18 cellular contexts compared by ENCODE assay signal in genomic region chr15:33543957-33544356, GRCh38.
"Had no signal": no experiment of that assay in that cellular context is flagged by ENCODE, and none has a peak within 500 bp of the region (broad histone marks: within the 10 kb centered on the region; RNA-seq: fewer than 3 reads in every experiment).

No MANE protein-coding gene starts in this region.

- ATAC-seq: foreskin keratinocyte; gastroesophageal sphincter; heart left ventricle; left cardiac atrium; left lung; left ventricle myocardium superior; lower lobe of right lung; mucosa of descending colon; naive thymus-derived CD8-positive, alpha-beta T cell had no signal

- H3K27me3 ChIP-seq: esophagus muscularis mucosa, foreskin keratinocyte, gastroesophageal sphincter, left lung had no signal

- DNase-seq: dermis blood vessel endothelial cell; dorsolateral prefrontal cortex; effector CD4-positive, alpha-beta T cell; effector memory CD4-positive, alpha-beta T cell; foreskin keratinocyte; heart left ventricle; hippocampal formation; left cardiac atrium; left lung; left ventricle myocardium superior; lower lobe of right lung; mesenchymal stem cell; mucosa of descending colon; naive B cell; naive thymus-derived CD8-positive, alpha-beta T cell had no signal

- H3K36me3 ChIP-seq: heart left ventricle, left lung, lower lobe of right lung had no signal

- H3K9me3 ChIP-seq: esophagus muscularis mucosa, gastroesophageal sphincter, heart left ventricle, left lung, lower lobe of right lung, mucosa of descending colon had no signal

- H3K4me3 ChIP-seq: coronary artery, dorsolateral prefrontal cortex, esophagus muscularis mucosa, gastroesophageal sphincter, heart left ventricle, left lung, lower lobe of right lung, mucosa of descending colon had no signal

- H3K27ac ChIP-seq: coronary artery, dorsolateral prefrontal cortex, esophagus muscularis mucosa, foreskin keratinocyte, gastroesophageal sphincter, heart left ventricle, left lung, lower lobe of right lung had no signal
